3 cellular contexts compared by ENCODE assay signal in the genomic region with DNA sequence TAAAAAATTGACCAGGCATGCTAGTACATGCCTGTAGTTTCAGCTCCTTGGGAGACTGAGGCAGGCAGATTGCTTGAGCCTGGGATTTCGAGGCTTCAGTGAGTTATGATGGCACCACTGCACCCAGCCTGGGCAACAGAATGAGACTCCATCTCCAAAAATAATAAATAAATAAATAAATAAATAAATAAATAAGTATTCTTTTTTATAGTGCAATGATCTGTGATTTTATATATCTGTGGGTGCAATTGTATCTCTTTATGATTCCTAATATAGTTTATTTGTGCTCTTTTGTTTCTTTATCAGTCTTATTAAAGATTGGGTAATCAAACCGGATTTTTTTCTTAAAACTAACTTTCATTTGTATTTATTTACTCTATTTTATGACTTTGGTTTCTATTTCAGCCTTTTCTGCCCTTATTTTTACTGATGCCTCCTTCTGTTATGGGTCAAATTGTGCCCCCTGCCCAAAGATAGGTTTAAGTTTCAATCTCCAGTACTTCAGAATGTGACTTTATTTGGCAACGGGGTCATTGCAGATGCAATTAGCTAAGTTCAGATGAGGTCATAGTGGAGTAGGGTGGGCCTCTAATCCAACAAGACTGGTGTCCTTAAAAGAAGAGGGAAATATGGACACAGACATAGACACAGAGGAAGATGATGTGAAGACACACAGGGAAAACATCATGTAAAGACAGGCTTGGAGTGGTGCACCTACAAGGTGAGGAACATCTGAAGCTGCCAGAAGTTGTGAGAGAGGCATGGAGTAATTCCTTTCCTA.
TF ChIP-seq lines count a peak whose summit lies in the region.

No MANE protein-coding gene starts in this region.

TF ChIP-seq in A549, 52 proteins besides CTCF, POLR2A, EP300 and RAD21:
- TF ChIP-seq CHD4 (IDR thresholded peaks at IDR 0.05; ENCODE audit: borderline replicate concordance) (no peak), MAZ (IDR thresholded peaks at IDR 0.05; ENCODE audit: borderline replicate concordance, low read depth, low read length) (no peak), MAFK (IDR thresholded peaks at IDR 0.05; ENCODE audit: partially characterized antibody) (no peak), NR3C1 (IDR thresholded peaks at IDR 0.05) (no peak), RCOR1 (IDR thresholded peaks at IDR 0.05; ENCODE audit: low read depth, low read length) (no peak), PBX3 (IDR thresholded peaks at IDR 0.05) (no peak), RFX5 (IDR thresholded peaks at IDR 0.05) (no peak)

TF ChIP-seq in HCT116, 20 proteins besides CTCF, POLR2A, EP300 and RAD21:
- TF ChIP-seq, protein P1, sequence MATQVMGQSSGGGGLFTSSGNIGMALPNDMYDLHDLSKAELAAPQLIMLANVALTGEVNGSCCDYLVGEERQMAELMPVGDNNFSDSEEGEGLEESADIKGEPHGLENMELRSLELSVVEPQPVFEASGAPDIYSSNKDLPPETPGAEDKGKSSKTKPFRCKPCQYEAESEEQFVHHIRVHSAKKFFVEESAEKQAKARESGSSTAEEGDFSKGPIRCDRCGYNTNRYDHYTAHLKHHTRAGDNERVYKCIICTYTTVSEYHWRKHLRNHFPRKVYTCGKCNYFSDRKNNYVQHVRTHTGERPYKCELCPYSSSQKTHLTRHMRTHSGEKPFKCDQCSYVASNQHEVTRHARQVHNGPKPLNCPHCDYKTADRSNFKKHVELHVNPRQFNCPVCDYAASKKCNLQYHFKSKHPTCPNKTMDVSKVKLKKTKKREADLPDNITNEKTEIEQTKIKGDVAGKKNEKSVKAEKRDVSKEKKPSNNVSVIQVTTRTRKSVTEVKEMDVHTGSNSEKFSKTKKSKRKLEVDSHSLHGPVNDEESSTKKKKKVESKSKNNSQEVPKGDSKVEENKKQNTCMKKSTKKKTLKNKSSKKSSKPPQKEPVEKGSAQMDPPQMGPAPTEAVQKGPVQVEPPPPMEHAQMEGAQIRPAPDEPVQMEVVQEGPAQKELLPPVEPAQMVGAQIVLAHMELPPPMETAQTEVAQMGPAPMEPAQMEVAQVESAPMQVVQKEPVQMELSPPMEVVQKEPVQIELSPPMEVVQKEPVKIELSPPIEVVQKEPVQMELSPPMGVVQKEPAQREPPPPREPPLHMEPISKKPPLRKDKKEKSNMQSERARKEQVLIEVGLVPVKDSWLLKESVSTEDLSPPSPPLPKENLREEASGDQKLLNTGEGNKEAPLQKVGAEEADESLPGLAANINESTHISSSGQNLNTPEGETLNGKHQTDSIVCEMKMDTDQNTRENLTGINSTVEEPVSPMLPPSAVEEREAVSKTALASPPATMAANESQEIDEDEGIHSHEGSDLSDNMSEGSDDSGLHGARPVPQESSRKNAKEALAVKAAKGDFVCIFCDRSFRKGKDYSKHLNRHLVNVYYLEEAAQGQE (IDR thresholded peaks at IDR 0.05; ENCODE audit: low read depth) = no peak
- TF ChIP-seq EGR1 (IDR thresholded peaks at IDR 0.05; ENCODE audit: low read depth) (no peak), CEBPB (IDR thresholded peaks at IDR 0.05; ENCODE audit: low read depth) (no peak), MAX (IDR thresholded peaks at IDR 0.05) (no peak), POLR2AphosphoS5 (IDR thresholded peaks at IDR 0.05; ENCODE audit: low read depth, low read length) (no peak), JUND (IDR thresholded peaks at IDR 0.05) (no peak), SRF (IDR thresholded peaks at IDR 0.05; ENCODE audit: low read depth) (no peak), TCF7L2 (IDR thresholded peaks at IDR 0.05; ENCODE audit: borderline replicate concordance, extremely low read depth, insufficient read depth, insufficient read length) (no peak), ELF1 (IDR thresholded peaks at IDR 0.05; ENCODE audit: borderline replicate concordance, low read depth) (no peak), YY1 (IDR thresholded peaks at IDR 0.05; ENCODE audit: extremely low read depth, insufficient replicate concordance, low read depth, low read length) (no peak), CBX3 (IDR thresholded peaks at IDR 0.05; ENCODE audit: low read depth) (no peak), ZNF274 (IDR thresholded peaks at IDR 0.05; ENCODE audit: low read depth, low read length) (no peak), EZH2 (IDR thresholded peaks at IDR 0.05) (no peak)
- TF ChIP-seq, protein P2, sequence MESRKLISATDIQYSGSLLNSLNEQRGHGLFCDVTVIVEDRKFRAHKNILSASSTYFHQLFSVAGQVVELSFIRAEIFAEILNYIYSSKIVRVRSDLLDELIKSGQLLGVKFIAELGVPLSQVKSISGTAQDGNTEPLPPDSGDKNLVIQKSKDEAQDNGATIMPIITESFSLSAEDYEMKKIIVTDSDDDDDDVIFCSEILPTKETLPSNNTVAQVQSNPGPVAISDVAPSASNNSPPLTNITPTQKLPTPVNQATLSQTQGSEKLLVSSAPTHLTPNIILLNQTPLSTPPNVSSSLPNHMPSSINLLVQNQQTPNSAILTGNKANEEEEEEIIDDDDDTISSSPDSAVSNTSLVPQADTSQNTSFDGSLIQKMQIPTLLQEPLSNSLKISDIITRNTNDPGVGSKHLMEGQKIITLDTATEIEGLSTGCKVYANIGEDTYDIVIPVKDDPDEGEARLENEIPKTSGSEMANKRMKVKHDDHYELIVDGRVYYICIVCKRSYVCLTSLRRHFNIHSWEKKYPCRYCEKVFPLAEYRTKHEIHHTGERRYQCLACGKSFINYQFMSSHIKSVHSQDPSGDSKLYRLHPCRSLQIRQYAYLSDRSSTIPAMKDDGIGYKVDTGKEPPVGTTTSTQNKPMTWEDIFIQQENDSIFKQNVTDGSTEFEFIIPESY (IDR thresholded peaks at IDR 0.05; ENCODE audit: extremely low read depth, insufficient replicate concordance, low read length) = no peak

TF ChIP-seq in K562, 482 proteins besides CTCF, POLR2A, EP300 and RAD21:
- TF ChIP-seq CBFA2T3 (IDR thresholded peaks at IDR 0.05) = peak; percentile 32; the same call in 1 of the 2 replicates
- TF ChIP-seq ATF3 (IDR thresholded peaks at IDR 0.05) = peak; percentile 49; the same call in 1 of the 2 replicates
- TF ChIP-seq ATF3 (CRISPR knock-in tag; conservative IDR thresholded peaks at IDR 0.05) = no peak
- 0 out of 2 replicates have a peak, but pooled peaks have one; percentile 22 for TF ChIP-seq ATF7 (IDR thresholded peaks at IDR 0.05)
- TF ChIP-seq DACH1 (IDR thresholded peaks at IDR 0.05; ENCODE audit: partially characterized antibody) = peak; percentile 37
- TF ChIP-seq LARP7 (IDR thresholded peaks at IDR 0.05) = no peak
- 0 out of 2 replicates have a peak, but pooled peaks have one; percentile 46 for TF ChIP-seq ZNF592 (IDR thresholded peaks at IDR 0.05)
- no peak for TF ChIP-seq ESRRA (IDR thresholded peaks at IDR 0.05; ENCODE audit: borderline replicate concordance, low read depth)
- TF ChIP-seq ZNF263 (CRISPR knock-in tag; IDR thresholded peaks at IDR 0.05; ENCODE audit: borderline replicate concordance) = peak; percentile 43; the same call in 1 of the 2 replicates
- TF ChIP-seq ETV6 (IDR thresholded peaks at IDR 0.05; ENCODE audit: borderline replicate concordance in 1 of 2, low read depth in 2 of 2, low read length in 1 of 2) = no peak
- no peak for TF ChIP-seq ETV6 (CRISPR knock-in tag; IDR thresholded peaks at IDR 0.05; ENCODE audit: borderline replicate concordance)
- no peak for TF ChIP-seq ZHX1 (conservative IDR thresholded peaks at IDR 0.05; ENCODE audit: low read length)
- TF ChIP-seq THRA (IDR thresholded peaks at IDR 0.05) = peak; percentile 62; the same call in 1 of the 2 replicates
